23 cellular contexts compared by ENCODE assay signal in the genomic region with DNA sequence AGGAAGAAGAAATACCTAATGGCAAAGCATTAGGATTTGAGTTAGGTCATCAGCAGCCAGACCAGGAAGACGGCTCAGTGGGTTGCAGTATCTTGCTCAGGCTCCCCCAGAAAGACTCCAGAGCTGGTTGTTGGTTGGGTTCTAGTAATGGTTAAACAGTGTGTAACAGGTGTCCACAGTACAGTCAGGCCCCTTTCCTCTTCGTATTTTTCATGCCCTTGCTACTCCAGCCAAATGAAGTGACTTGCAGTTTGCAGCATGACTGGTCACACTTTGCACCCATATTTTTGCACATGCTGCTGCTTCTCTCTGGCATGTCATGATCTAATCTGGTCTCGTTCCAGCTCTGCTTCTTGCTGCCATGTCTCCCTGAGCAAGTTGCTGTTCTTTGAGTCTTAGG.
DNase-seq lines count a peak whose midpoint lies in the region; ATAC-seq, FAIRE-seq and TF ChIP-seq lines count a peak whose summit lies in the region.
"Had no signal": no experiment of that assay in that cellular context is flagged by ENCODE, and none has a peak within 500 bp of the region (broad histone marks: within the 10 kb centered on the region; RNA-seq: fewer than 3 reads in every experiment).

No MANE protein-coding gene starts in this region.

- H3K79me2 ChIP-seq in HepG2 (ENCODE audit: insufficient read depth, low read length) (no peaks in the 10 kb centered on the region), H1 (ENCODE audit: control insufficient read depth in 1 of 2, insufficient read depth in 2 of 2, low read length in 2 of 2) (no peaks in the 10 kb centered on the region)

- TF ChIP-seq EP300 in HepG2 (IDR thresholded peaks at IDR 0.05; ENCODE audit: low read depth in 2 of 2, low read length in 2 of 2) (no peak), HepG2 (CRISPR knock-in tag; IDR thresholded peaks at IDR 0.05; ENCODE audit: borderline replicate concordance) (no peak), H1 (IDR thresholded peaks at IDR 0.05; ENCODE audit: borderline replicate concordance in 1 of 2, low read depth in 2 of 2, low read length in 2 of 2) (no peak)

- ATAC-seq in HepG2: no peak
- no peak for ATAC-seq in right lobe of liver
- ATAC-seq in HG03095 (IDR thresholded peaks at IDR 0.05; ENCODE audit: unreplicated experiment): no peak

- CTCF ChIA-PET in HepG2 (lab: Yijun Ruan, JAX; ENCODE audit: low intra/inter-chr PET ratio, low total read pairs) (interaction anchor here (3.2 kb wide), 1 partner anchor 177 kb away, joined by 25 read pairs; no protein-coding TSS in a partner anchor), H1 (lab: Charles Lee; ENCODE audit: partially characterized antibody) (interaction anchor here (0.9 to 3.0 kb wide), 12 partner anchors 22 to 344 kb away, joined by 3 to 18 read pairs (median 4); a partner anchor contains a TSS)

- H3K4me1 Mint-ChIP-seq in nephron: peaks cover 31% of the 10 kb centered on the region
- H3K4me1 Mint-ChIP-seq in glutamatergic neuron (ENCODE audit: low read depth, unreplicated experiment): no peaks in the 10 kb centered on the region

- H2BK120ac ChIP-seq in H1 (replicated peaks; ENCODE audit: low read depth, low read length): no peak overlapping the region

- H3K79me1 ChIP-seq in H1 (ENCODE audit: low read depth, low read length): no peaks in the 10 kb centered on the region

- H4K20me1 ChIP-seq in HepG2 (ENCODE audit: insufficient read depth, low read length) (no peaks in the 10 kb centered on the region), H1 (replicated peaks in 1 of 2; ENCODE audit: control insufficient read depth in 1 of 2, insufficient read depth in 2 of 2, low read length in 2 of 2) (no peaks in the 10 kb centered on the region)

- H3K23ac ChIP-seq in H1 (ENCODE audit: insufficient read length): no peak overlapping the region

- H2BK12ac ChIP-seq in H1 (ENCODE audit: low read depth, low read length): no peak overlapping the region

- no peak for TF ChIP-seq CTCF in HepG2 (CRISPR knock-in tag; IDR thresholded peaks at IDR 0.05)
- TF ChIP-seq CTCF in right lobe of liver (IDR thresholded peaks at IDR 0.05): no peak
- TF ChIP-seq CTCF in H1 (IDR thresholded peaks at IDR 0.05; ENCODE audit: control extremely low read depth in 1 of 3, insufficient read depth in 1 of 3, low read depth in 1 of 3, low read length in 3 of 3): no peak
- TF ChIP-seq CTCF in nephron (IDR thresholded peaks at IDR 0.05; ENCODE audit: unreplicated experiment in 3 of 3): no peak
- TF ChIP-seq CTCF in glutamatergic neuron (IDR thresholded peaks at IDR 0.05; ENCODE audit: partially characterized antibody, unreplicated experiment): no peak

- H3K36me3 Mint-ChIP-seq in nephron (ENCODE audit: low read depth) (no peaks in the 10 kb centered on the region), glutamatergic neuron (ENCODE audit: unreplicated experiment) (no peaks in the 10 kb centered on the region)

- H2AK5ac ChIP-seq in H1 (ENCODE audit: low read depth, low read length): no peak overlapping the region

- H3K56ac ChIP-seq in H1 (replicated peaks; ENCODE audit: insufficient read length, low read depth, low read length): no peak overlapping the region

- no peak overlapping the region for H2BK5ac ChIP-seq in H1 (ENCODE audit: low read depth, low read length)

- no peak overlapping the region for H3K18ac ChIP-seq in H1 (ENCODE audit: extremely low read depth, low read length)

- H3K27me3 ChIP-seq in HepG2 (ENCODE audit: control insufficient read depth in 1 of 2, insufficient read depth in 2 of 2, low read length in 2 of 2) (no peaks in the 10 kb centered on the region; a peak in 1 of 5 replicates), right lobe of liver (no peaks in the 10 kb centered on the region), H1 (replicated peaks in 1 of 4; ENCODE audit: control insufficient read depth in 3 of 4, extremely low read depth in 1 of 4, insufficient read depth in 3 of 4, low read length in 3 of 4) (no peaks in the 10 kb centered on the region; a peak in 2 of 7 replicates)
- H3K27me3 ChIP-seq: Peyer's patch had no signal

- H3K4me1 ChIP-seq in HepG2 (ENCODE audit: insufficient read depth, low read length) (no peaks in the 10 kb centered on the region), right lobe of liver (no peaks in the 10 kb centered on the region), H1 (replicated peaks in 1 of 4; ENCODE audit: control insufficient read depth in 3 of 4, insufficient read depth in 4 of 4, low read length in 3 of 4) (no peaks in the 10 kb centered on the region; a peak in 2 of 7 replicates)
- H3K4me1 ChIP-seq: Peyer's patch, SJCRH30 had no signal

- H2AFZ ChIP-seq in HepG2 (ENCODE audit: low read length) (no peak overlapping the region), H1 (ENCODE audit: low read length) (no peak overlapping the region)

- H3K9me3 ChIP-seq in HepG2 (ENCODE audit: low read length) (no peaks in the 10 kb centered on the region), right lobe of liver (no peaks in the 10 kb centered on the region), H1 (ENCODE audit: insufficient read depth in 2 of 2, low read depth in 1 of 2, low read length in 1 of 2) (no peaks in the 10 kb centered on the region)
- H3K9me3 ChIP-seq: Peyer's patch, SJCRH30 had no signal

- H3K27ac Mint-ChIP-seq in nephron: peak overlapping the region; percentile 93 to 95 (median 94)
- H3K27ac Mint-ChIP-seq in glutamatergic neuron (ENCODE audit: unreplicated experiment): no peak overlapping the region
- H3K27ac Mint-ChIP-seq: HFFc6 had no signal

- intact Hi-C loops in HepG2 (cut with micrococcal nuclease; ENCODE audit: unreplicated experiment) (loop anchor here (1.0 to 10.0 kb wide), 3 partner anchors 51 to 539 kb away; no protein-coding TSS in a partner anchor), right lobe of liver (cut with DNase I) (loop anchor here (10.0 kb wide), 2 partner anchors 171 to 181 kb away; no protein-coding TSS in a partner anchor)

- H3K4me3 Mint-ChIP-seq in nephron (no peak overlapping the region), glutamatergic neuron (ENCODE audit: unreplicated experiment) (no peak overlapping the region)
- H3K4me3 Mint-ChIP-seq: HFFc6 had no signal

- H3K4me2 ChIP-seq in HepG2 (ENCODE audit: low read depth, low read length): no peak overlapping the region
- no peak overlapping the region for H3K4me2 ChIP-seq in H1 (ENCODE audit: insufficient read depth in 1 of 2, low read depth in 2 of 2, low read length in 2 of 2)

- no peak overlapping the region; the same call in 1 of the 2 replicates for H2BK20ac ChIP-seq in H1 (ENCODE audit: low read length)

- H3K23me2 ChIP-seq in H1 (ENCODE audit: low read depth, low read length): no peaks in the 10 kb centered on the region

- H2BK15ac ChIP-seq in H1 (ENCODE audit: low read length): no peak overlapping the region

- no TSS peak for BruUV-seq in HepG2 (replicated peaks; lab: Mats Ljungman, UMichigan)

- DNase-seq in HepG2 (ENCODE audit: low spot score): no peak
- DNase-seq in right lobe of liver: no peak
- DNase-seq in H1 (ENCODE audit: low read depth in 1 of 2, low spot score in 2 of 2): no peak
- DNase-seq in glutamatergic neuron: no peak
- no peak for DNase-seq in HCEC 1CT
- DNase-seq: DMS53, GDM1, HFFc6, KG1, MV-4-11, NCI-H1105 treated with DMSO at 0.1 percent for 48 hours, NCI-H2081, NCI-H2171 treated with DMSO at 0.1 percent for 48 hours, NCI-H524 treated with DMSO at 0.1 percent for 48 hours, NCI-H82, Peyer's patch, SJCRH30 had no signal

- H3K9me3 Mint-ChIP-seq in nephron (no peaks in the 10 kb centered on the region), glutamatergic neuron (ENCODE audit: unreplicated experiment) (no peaks in the 10 kb centered on the region)
- H3K9me3 Mint-ChIP-seq: HFFc6 had no signal

- H4K5ac ChIP-seq in H1 (ENCODE audit: insufficient read length, low read depth, low read length): no peak overlapping the region

- H4K91ac ChIP-seq in H1 (replicated peaks; ENCODE audit: insufficient read length, low read length): peak overlapping the region; percentile 11

- no peak overlapping the region for H4K8ac ChIP-seq in H1 (ENCODE audit: extremely low read depth, insufficient read depth, low read length)

- H3K14ac ChIP-seq in H1 (ENCODE audit: insufficient read length): no peak overlapping the region

- no peak for TF ChIP-seq POLR2A in HepG2 (IDR thresholded peaks at IDR 0.05; ENCODE audit: insufficient read depth in 1 of 2, low read depth in 2 of 2, low read length in 2 of 2)
- TF ChIP-seq POLR2A in right lobe of liver (IDR thresholded peaks at IDR 0.05): no peak
- TF ChIP-seq POLR2A in H1 (IDR thresholded peaks at IDR 0.05; ENCODE audit: control extremely low read depth in 1 of 2, low read depth in 2 of 2, low read length in 2 of 2): no peak

- TF ChIP-seq RAD21 in HepG2 (CRISPR knock-in tag; IDR thresholded peaks at IDR 0.05): no peak
- no peak for TF ChIP-seq RAD21 in H1 (IDR thresholded peaks at IDR 0.05 in 1 of 2, conservative IDR thresholded peaks at IDR 0.05 in 1 of 2; ENCODE audit: low read depth in 2 of 2, low read length in 2 of 2)

- H3K9ac ChIP-seq in HepG2 (ENCODE audit: insufficient read depth, low read depth, low read length) (no peak overlapping the region), H1 (replicated peaks in 1 of 4; ENCODE audit: extremely low read depth in 1 of 4, low read depth in 3 of 4, low read length in 3 of 4) (no peak overlapping the region)

- H3K36me3 ChIP-seq in HepG2 (replicated peaks in 1 of 2; ENCODE audit: control insufficient read depth in 1 of 2, insufficient read depth in 2 of 2, low read length in 2 of 2) (no peaks in the 10 kb centered on the region), right lobe of liver (no peaks in the 10 kb centered on the region), H1 (ENCODE audit: control insufficient read depth in 2 of 4, insufficient read depth in 4 of 4, low read length in 3 of 4) (no peaks in the 10 kb centered on the region)
- H3K36me3 ChIP-seq: Peyer's patch, SJCRH30 had no signal

- no peak overlapping the region for H3K4ac ChIP-seq in H1 (replicated peaks; ENCODE audit: insufficient read length, low read depth, low read length)

- POLR2A ChIA-PET in HepG2 (lab: Yijun Ruan, JAX): no interaction called here
- POLR2A ChIA-PET in H1 (lab: Charles Lee; ENCODE audit: partially characterized antibody): no interaction called here

- 0% methylated on average over 3 of the region's 3 CpGs for WGBS in HepG2 (ENCODE audit: low lambda C conversion rate)
- WGBS in right lobe of liver (ENCODE audit: insufficient coverage, low coverage, low lambda C conversion rate, missing lambda C conversion rate): 27% methylated on average over 3 of the region's 3 CpGs
- WGBS in H1 (ENCODE audit: extremely low coverage in 1 of 2, insufficient coverage in 1 of 2, insufficient read length in 1 of 2, insufficient replicate concordance in 2 of 2, low coverage in 1 of 2, low lambda C conversion rate in 2 of 2, missing lambda C conversion rate in 1 of 2), 2 experiments: 92% methylated on average over 3 of the region's 3 CpGs; no CpG with 5 or more reads in 1 of the 2 experiments

- H3K4me3 ChIP-seq in HepG2 (replicated peaks in 1 of 3; ENCODE audit: insufficient read depth in 1 of 3, low read depth in 2 of 3, low read length in 3 of 3) (no peak overlapping the region), right lobe of liver (no peak overlapping the region), H1 (ENCODE audit: extremely low read depth in 1 of 4, insufficient read depth in 2 of 4, low read depth in 3 of 4, low read length in 4 of 4) (no peak overlapping the region)
- H3K4me3 ChIP-seq: Peyer's patch, SJCRH30 had no signal

- in situ Hi-C loops in HepG2 (cut with HindIII; ENCODE audit: extremely low pct_ligation_motif_present, low pct_unique_long_range_greater_than_20kb): no loop called here

- peaks cover 12% of the 10 kb centered on the region for H3K27me3 Mint-ChIP-seq in nephron (ENCODE audit: low read depth)
- H3K27me3 Mint-ChIP-seq in glutamatergic neuron (ENCODE audit: unreplicated experiment): peaks cover 2% of the 10 kb centered on the region

- no peak overlapping the region for H3K27ac ChIP-seq in HepG2 (ENCODE audit: extremely low read length, insufficient read depth, low read length)
- no peak overlapping the region for H3K27ac ChIP-seq in right lobe of liver
- H3K27ac ChIP-seq in H1 (ENCODE audit: low read depth, low read length): no peak overlapping the region
- H3K27ac ChIP-seq: C4-2B, HL-60, Peyer's patch, SJCRH30 had no signal

- FAIRE-seq in HepG2 (lab: Jason Lieb, UNC) (no peak), H1 (lab: Jason Lieb, UNC) (no peak)
- FAIRE-seq: D721Med, H54 had no signal
